In genomic region chr17:79135628-79136405, GRCh38 we compare ENCODE assay signal across 14 cellular contexts.
DNase-seq lines count a peak whose midpoint lies in the region; ATAC-seq and TF ChIP-seq lines count a peak whose summit lies in the region.
"Had no signal": no experiment of that assay in that cellular context is flagged by ENCODE, and none has a peak within 500 bp of the region (broad histone marks: within the 10 kb centered on the region; RNA-seq: fewer than 3 reads in every experiment).

No MANE protein-coding gene starts in this region.

- H3K9me2 ChIP-seq in HCT116 (ENCODE audit: insufficient read depth): no peaks in the 10 kb centered on the region

- peak overlapping the region; percentile 8; the same call in 1 of the 2 replicates for H3K27ac Mint-ChIP-seq in WTC11
- H3K27ac Mint-ChIP-seq: CD4-positive, CD25-positive, alpha-beta regulatory T cell had no signal

- H3K27me3 ChIP-seq in HCT116 (ENCODE audit: insufficient read depth, low read length) (peaks cover 33% of the 10 kb centered on the region; the same call in 1 of the 2 replicates), gastroesophageal sphincter (peaks cover 97% of the 10 kb centered on the region)

- H4K20me1 ChIP-seq in HCT116 (ENCODE audit: insufficient read depth): no peaks in the 10 kb centered on the region

- H3K27ac ChIP-seq in HCT116 (ENCODE audit: low read depth, low read length) (no peak overlapping the region; the same call in 1 of the 2 replicates), gastroesophageal sphincter (no peak overlapping the region)
- H3K27ac ChIP-seq: 22Rv1 had no signal

- no peaks in the 10 kb centered on the region for H3K9me3 ChIP-seq in HCT116 (ENCODE audit: control insufficient read depth in 1 of 2, insufficient read depth in 1 of 2, low read depth in 1 of 2, low read length in 2 of 2)
- H3K9me3 ChIP-seq in gastroesophageal sphincter: no peaks in the 10 kb centered on the region

- ATAC-seq in HCT116 (0 out of 2 replicates have a peak, but pooled peaks have one; percentile 24), WTC11 (no peak), gastroesophageal sphincter (no peak), GM18505 (IDR thresholded peaks at IDR 0.05; ENCODE audit: unreplicated experiment) (no peak)

- H3K4me3 Mint-ChIP-seq in WTC11: no peak overlapping the region
- H3K4me3 Mint-ChIP-seq: CD4-positive, CD25-positive, alpha-beta regulatory T cell had no signal

- no TSS peak for BruUV-seq in HCT116 (replicated peaks; lab: Mats Ljungman, UMichigan)

- peaks cover 11% of the 10 kb centered on the region for H3K9me3 Mint-ChIP-seq in WTC11

- H3K4me1 Mint-ChIP-seq in WTC11: no peaks in the 10 kb centered on the region
- H3K4me1 Mint-ChIP-seq: CD4-positive, CD25-positive, alpha-beta regulatory T cell had no signal

- TF ChIP-seq EP300 in gastroesophageal sphincter (IDR thresholded peaks at IDR 0.05): no peak

- no peak overlapping the region for H3K4me2 ChIP-seq in HCT116 (ENCODE audit: low read length)

- no peak overlapping the region for H3K9ac ChIP-seq in HCT116 (ENCODE audit: low read length)

- TF ChIP-seq RAD21 in HCT116 (IDR thresholded peaks at IDR 0.05; ENCODE audit: low read depth): no peak

- H2AFZ ChIP-seq in HCT116 (ENCODE audit: low read depth, low read length, poor library complexity, severe bottlenecking): no peak overlapping the region

- intact Hi-C loops in HCT116 (cut with micrococcal nuclease): no loop called here

- 20 to 37% methylated on average over 1 to 3 of the region's 24 CpGs for WGBS in gastroesophageal sphincter (ENCODE audit: low coverage in 1 of 2), 2 donors

- H3K79me2 ChIP-seq in HCT116 (ENCODE audit: insufficient read depth, low read length): no peaks in the 10 kb centered on the region

- H3K4me1 ChIP-seq in HCT116 (ENCODE audit: control insufficient read depth in 1 of 2, insufficient read depth in 2 of 2, low read length in 2 of 2) (no peaks in the 10 kb centered on the region), gastroesophageal sphincter (peaks cover 0 to 10% (median 0%) of the 10 kb centered on the region in 3 donors)

- no peaks in the 10 kb centered on the region for H3K36me3 Mint-ChIP-seq in WTC11
- H3K36me3 Mint-ChIP-seq: CD4-positive, CD25-positive, alpha-beta regulatory T cell had no signal

- TF ChIP-seq CTCF in HCT116 (IDR thresholded peaks at IDR 0.05 in 2 of 3, conservative IDR thresholded peaks at IDR 0.05 in 1 of 3; ENCODE audit: borderline replicate concordance in 1 of 3, insufficient read depth in 1 of 3, low read depth in 2 of 3, low read length in 2 of 3) (no peak), WTC11 (IDR thresholded peaks at IDR 0.05) (no peak), gastroesophageal sphincter (IDR thresholded peaks at IDR 0.05) (no peak)

- DNase-seq in DMS79 treated with DMSO at 0.1 percent for 48 hours (lab: John Stamatoyannopoulos, UW) (peak; percentile 7), DMS79 (lab: John Stamatoyannopoulos, UW) (no peak), HCT116 (ENCODE audit: low read depth, low spot score) (no peak), WTC11 (ENCODE audit: low spot score) (no peak), globus pallidus (ENCODE audit: low spot score) (no peak)
- DNase-seq: Calu3; CD4-positive, CD25-positive, alpha-beta regulatory T cell; DMS 273 treated with DMSO at 0.1 percent for 48 hours; EL; IMR-90; KBM-7 had no signal

- CTCF ChIA-PET in HCT116 (lab: Charles Lee): no interaction called here
- CTCF ChIA-PET in WTC11 (lab: Charles Lee): interaction anchor here (0.6 to 1.4 kb wide), 5 partner anchors 12 to 256 kb away, joined by 3 to 13 read pairs (median 4); no protein-coding TSS in a partner anchor

- H3K4me3 ChIP-seq in HCT116 (replicated peaks in 1 of 2; ENCODE audit: low read depth in 1 of 2, low read length in 2 of 2): no peak overlapping the region
- H3K4me3 ChIP-seq in gastroesophageal sphincter: no peak overlapping the region

- H3K36me3 ChIP-seq in HCT116 (ENCODE audit: control insufficient read depth in 1 of 2, insufficient read depth in 2 of 2, low read length in 2 of 2) (no peaks in the 10 kb centered on the region), gastroesophageal sphincter (no peaks in the 10 kb centered on the region)

- RAD21 ChIA-PET in HCT116 (lab: Charles Lee; ENCODE audit: low non-redundant PET in 1 of 2, low total read pairs in 2 of 2, uncharacterized antibody in 2 of 2, unreplicated experiment in 2 of 2): no interaction called here

- TF ChIP-seq POLR2A in HCT116 (IDR thresholded peaks at IDR 0.05; ENCODE audit: borderline replicate concordance, extremely low read depth, insufficient read depth, insufficient read length) (no peak), gastroesophageal sphincter (IDR thresholded peaks at IDR 0.05) (no peak), GM18505 (IDR thresholded peaks at IDR 0.05; ENCODE audit: borderline replicate concordance, extremely low read depth, insufficient read depth, insufficient read length) (no peak)

- POLR2A ChIA-PET in HCT116 (lab: Charles Lee): no interaction called here
- POLR2A ChIA-PET in WTC11 (lab: Charles Lee): no interaction called here

- H3K27me3 Mint-ChIP-seq in WTC11 (ENCODE audit: low read depth): no peaks in the 10 kb centered on the region
- H3K27me3 Mint-ChIP-seq: CD4-positive, CD25-positive, alpha-beta regulatory T cell had no signal

TF ChIP-seq in HCT116, 20 proteins besides CTCF, POLR2A, EP300 and RAD21:
- TF ChIP-seq ATF3 (IDR thresholded peaks at IDR 0.05) (no peak), ZNF274 (IDR thresholded peaks at IDR 0.05; ENCODE audit: low read depth, low read length) (no peak), CBX3 (IDR thresholded peaks at IDR 0.05; ENCODE audit: low read depth) (no peak), FOSL1 (IDR thresholded peaks at IDR 0.05; ENCODE audit: low read depth) (no peak), MAX (IDR thresholded peaks at IDR 0.05) (no peak), TCF7L2 (IDR thresholded peaks at IDR 0.05; ENCODE audit: borderline replicate concordance, extremely low read depth, insufficient read depth, insufficient read length) (no peak), POLR2AphosphoS5 (IDR thresholded peaks at IDR 0.05; ENCODE audit: low read depth, low read length) (no peak), EZH2 (IDR thresholded peaks at IDR 0.05) (no peak)

TF ChIP-seq in WTC11, 78 proteins besides CTCF, POLR2A, EP300 and RAD21 (continues in another document):
- TF ChIP-seq JUN (CRISPR knock-in tag; IDR thresholded peaks at IDR 0.05): no peak
- no peak for TF ChIP-seq HMGXB4 (CRISPR knock-in tag; IDR thresholded peaks at IDR 0.05)
- no peak for TF ChIP-seq ZNF219 (CRISPR knock-in tag; IDR thresholded peaks at IDR 0.05; ENCODE audit: borderline replicate concordance)
- no peak for TF ChIP-seq ZNF416 (CRISPR knock-in tag; IDR thresholded peaks at IDR 0.05)
- no peak for TF ChIP-seq NFE2L1 (CRISPR knock-in tag; IDR thresholded peaks at IDR 0.05)
- no peak for TF ChIP-seq PRRX2 (CRISPR knock-in tag; IDR thresholded peaks at IDR 0.05)
- TF ChIP-seq ZNF232 (CRISPR knock-in tag; IDR thresholded peaks at IDR 0.05): no peak
- TF ChIP-seq E2F4 (CRISPR knock-in tag; IDR thresholded peaks at IDR 0.05; ENCODE audit: borderline replicate concordance, low read depth): no peak
- TF ChIP-seq RELA (CRISPR knock-in tag; IDR thresholded peaks at IDR 0.05; ENCODE audit: borderline replicate concordance): no peak
- no peak for TF ChIP-seq E2F5 (CRISPR knock-in tag; IDR thresholded peaks at IDR 0.05)
- TF ChIP-seq FOXK1 (CRISPR knock-in tag; IDR thresholded peaks at IDR 0.05): no peak
